8 cellular contexts compared by ENCODE assay signal in genomic region chr10:33005322-33006282, GRCh38. TPM values are rescaled to one million over a fixed set of nuclear protein-coding genes. Genes with fewer than 3 reads are reported as not detected.
DNase-seq lines count a peak whose midpoint lies in the region; ATAC-seq and TF ChIP-seq lines count a peak whose summit lies in the region.

No MANE protein-coding gene starts in this region.

- peaks cover 3 to 39% (median 15%) of the 10 kb centered on the region in 3 donors for H3K4me1 ChIP-seq in esophagus squamous epithelium
- peaks cover 9% of the 10 kb centered on the region for H3K4me1 ChIP-seq in muscle layer of colon (ENCODE audit: insufficient read depth, low read length)
- H3K4me1 ChIP-seq in thoracic aorta (ENCODE audit: control insufficient read depth in 1 of 2, low read depth in 2 of 2), result peaks cover 10 to 17% of the 10 kb centered on the region in 2 donors

- peak overlapping the region; percentile 32 to 65 (median 52) for H3K4me3 ChIP-seq in esophagus squamous epithelium
- H3K4me3 ChIP-seq in muscle layer of colon (ENCODE audit: low read depth in 1 of 2, low read length in 2 of 2), result peak overlapping the region; percentile 33 to 47
- H3K4me3 ChIP-seq in thoracic aorta, result peak overlapping the region; percentile 63

- TF ChIP-seq CTCF in esophagus squamous epithelium (IDR thresholded peaks at IDR 0.05) (no peak), thoracic aorta (IDR thresholded peaks at IDR 0.05) (no peak)

- intact Hi-C loops in esophagus squamous epithelium (cut with DNase I), result loop anchor here (5.0 to 10.0 kb wide), 2 partner anchors 119 to 208 kb away; no protein-coding TSS in a partner anchor

- peak overlapping the region; percentile 78 to 87 (median 82) for H3K27ac ChIP-seq in esophagus squamous epithelium
- peak overlapping the region; percentile 70 for H3K27ac ChIP-seq in muscle layer of colon (ENCODE audit: low read depth, low read length)
- peak overlapping the region; percentile 89 to 94 for H3K27ac ChIP-seq in thoracic aorta

- TF ChIP-seq POLR2A in esophagus squamous epithelium (IDR thresholded peaks at IDR 0.05), result peak in 3 of 4 donors; percentile 40 to 56 (median 56)

- DNase-seq in GM04504 (ENCODE audit: low read depth) (peak; percentile 96), NCI-H510A (lab: John Stamatoyannopoulos, UW) (peak; percentile 2), esophagus squamous epithelium (lab: John Stamatoyannopoulos, UW) (no peak), thoracic aorta (ENCODE audit: low spot score) (peak; percentile 40), NCI-H2029 treated with DMSO at 0.1 percent for 48 hours (lab: John Stamatoyannopoulos, UW) (no peak)
- DNase-seq in activated CD8-positive, alpha-beta memory T cell treated with anti-CD3 and anti-CD28 coated beads, Interleukin-2, amount 50 U/mL, for 4 hours, result peak; percentile 49

- no peaks in the 10 kb centered on the region for H3K36me3 ChIP-seq in esophagus squamous epithelium
- H3K36me3 ChIP-seq in muscle layer of colon (ENCODE audit: insufficient read depth, low read length), result no peaks in the 10 kb centered on the region
- H3K36me3 ChIP-seq in thoracic aorta, result no peaks in the 10 kb centered on the region

- H3K27me3 ChIP-seq in esophagus squamous epithelium (no peaks in the 10 kb centered on the region), muscle layer of colon (ENCODE audit: control insufficient read depth in 1 of 2, insufficient read depth in 2 of 2, low read length in 2 of 2) (no peaks in the 10 kb centered on the region), thoracic aorta (replicated peaks; ENCODE audit: insufficient read depth) (no peaks in the 10 kb centered on the region)

- H3K9ac ChIP-seq in muscle layer of colon (ENCODE audit: low read length), result peak overlapping the region; percentile 84

- 5 to 6% methylated on average over 16 of the region's 34 CpGs for WGBS in esophagus squamous epithelium, 2 donors

- H3K9me3 ChIP-seq in esophagus squamous epithelium (no peaks in the 10 kb centered on the region), muscle layer of colon (ENCODE audit: low read length) (no peaks in the 10 kb centered on the region), thoracic aorta (no peaks in the 10 kb centered on the region)

- ATAC-seq in HG02642 (IDR thresholded peaks at IDR 0.05; ENCODE audit: poor library complexity, unreplicated experiment) (peak; percentile 64), thoracic aorta (ENCODE audit: insufficient number of reproducible peaks, low FRiP score, low read depth) (peak; percentile 93)

RNA-seq across cellular contexts. Expression of gene ITGB1, which starts 47.6 kb away (rescaled TPM):
- total RNA-seq in esophagus squamous epithelium (100 to 1,000 TPM in 3 of 4 donors, 10 to 100 TPM in 1; 70.5 to 323 (median 161) TPM), thoracic aorta (1,000 to 10,000 TPM; 1,541 to 1,574 TPM)

Comparison
In these comparisons a context has a peak if more than half of its experiments do, and no peak if none do; other contexts are left out.
1. DNase-seq: peak in GM04504 (single experiment), NCI-H510A (single experiment), activated CD8-positive, alpha-beta memory T cell treated with anti-CD3 and anti-CD28 coated beads, Interleukin-2, amount 50 U/mL, for 4 hours (single experiment) and thoracic aorta (single experiment); none in esophagus squamous epithelium (single experiment) and NCI-H2029 treated with DMSO at 0.1 percent for 48 hours (single experiment).
2. RNA of gene ITGB1, which starts 47.6 kb away (total RNA-seq): 1,541 to 1,574 TPM in thoracic aorta; 70.5 to 323 TPM in esophagus squamous epithelium; every median in the first group is over 4 times any median in the second.
3. Peak in every context shown above with its lines, with median percentiles within 50 percentile points of each other: H3K27ac ChIP-seq and H3K4me3 ChIP-seq.